In the genomic region with DNA sequence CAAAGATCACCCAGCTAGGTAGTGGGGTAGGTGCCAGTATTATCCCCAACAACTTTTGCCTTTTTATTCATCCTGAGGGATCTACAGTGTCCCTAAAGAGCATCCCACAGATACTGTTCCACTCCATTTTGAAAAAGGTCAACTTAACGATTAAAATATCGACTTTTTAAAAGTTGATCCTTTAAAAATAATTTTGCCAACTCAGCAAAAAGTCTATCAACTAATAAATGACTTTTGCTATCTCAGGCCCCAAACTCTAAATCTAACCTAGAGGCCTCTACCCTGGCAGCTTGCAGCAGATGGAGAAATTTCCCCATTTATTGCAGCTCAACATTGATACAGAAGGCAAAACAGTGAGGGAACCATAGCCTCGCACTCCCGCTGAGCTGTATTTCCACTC, we compare ENCODE assay signal across 1 cellular context.
A peak's percentile ranks its signal among the peaks of the same experiment; 100 is the strongest.
TF ChIP-seq lines count a peak whose summit lies in the region.

No MANE protein-coding gene starts in this region.

TF ChIP-seq in K562, 482 proteins besides CTCF, POLR2A, EP300 and RAD21:
- TF ChIP-seq ZNF316 (IDR thresholded peaks at IDR 0.05): peak; percentile 96
- no peak for TF ChIP-seq ZNF175 (CRISPR knock-in tag; IDR thresholded peaks at IDR 0.05; ENCODE audit: low read depth)
- no peak for TF ChIP-seq CHD1 (IDR thresholded peaks at IDR 0.05; ENCODE audit: low read length)
- TF ChIP-seq MAFK (IDR thresholded peaks at IDR 0.05; ENCODE audit: low read length): peak; percentile 99
- TF ChIP-seq HNRNPL (IDR thresholded peaks at IDR 0.05; ENCODE audit: low read depth, low read length): no peak
- TF ChIP-seq MAFG (tag; conservative IDR thresholded peaks at IDR 0.05): peak; percentile 90
- no peak for TF ChIP-seq MCM3 (IDR thresholded peaks at IDR 0.05)
- no peak for TF ChIP-seq DIDO1 (tag; IDR thresholded peaks at IDR 0.05; ENCODE audit: low read depth)
- peak; percentile 90 for TF ChIP-seq C11orf30 (IDR thresholded peaks at IDR 0.05; ENCODE audit: low read depth)
- TF ChIP-seq MAFF (IDR thresholded peaks at IDR 0.05; ENCODE audit: low read length): peak; percentile 99
- no peak for TF ChIP-seq GABPB1 (CRISPR knock-in tag; IDR thresholded peaks at IDR 0.05)
- TF ChIP-seq HOXB6 (CRISPR knock-in tag; IDR thresholded peaks at IDR 0.05; ENCODE audit: borderline replicate concordance): no peak
